In genomic region chr15:74006774-74007639, GRCh38 we compare ENCODE assay signal across 1 cellular context.
TF ChIP-seq lines count a peak whose summit lies in the region.

No MANE protein-coding gene starts in this region.

TF ChIP-seq in H1, 55 proteins besides CTCF, POLR2A, EP300 and RAD21:
- TF ChIP-seq BRCA1 (IDR thresholded peaks at IDR 0.05; ENCODE audit: low read depth, low read length) (no peak), CHD1 (IDR thresholded peaks at IDR 0.05; ENCODE audit: low read depth, low read length) (no peak), CTBP2 (IDR thresholded peaks at IDR 0.05; ENCODE audit: borderline replicate concordance, insufficient read depth, insufficient read length, low read length) (no peak)
